8 cellular contexts compared by ENCODE assay signal in genomic region chr11:911031-911889, GRCh38. TPM values are rescaled to one million over a fixed set of nuclear protein-coding genes. Genes with fewer than 3 reads are reported as not detected.
DNase-seq lines count a peak whose midpoint lies in the region; ATAC-seq, FAIRE-seq and TF ChIP-seq lines count a peak whose summit lies in the region.

No MANE protein-coding gene starts in this region.

- WGBS in K562 (ENCODE audit: insufficient coverage, low coverage, missing lambda C conversion rate) = 2% methylated on average over 47 of the region's 68 CpGs

- peak overlapping the region; percentile 93 for H3K27ac ChIP-seq in K562 (ENCODE audit: extremely low read depth, low read depth, low read length)

- H3K4me1 ChIP-seq in K562 (replicated peaks in 1 of 2; ENCODE audit: control insufficient read depth in 2 of 2, insufficient read depth in 2 of 2, low read length in 2 of 2) = peaks cover 37 to 59% of the 10 kb centered on the region in 2 experiments

- no peaks in the 10 kb centered on the region for H3K9me1 ChIP-seq in K562 (ENCODE audit: control insufficient read depth, insufficient read depth, low read length)

- no peak for TF ChIP-seq RAD21 in K562 (CRISPR knock-in tag; conservative IDR thresholded peaks at IDR 0.05 in 1 of 2, IDR thresholded peaks at IDR 0.05 in 1 of 2)

- in situ Hi-C loops in K562 (cut with MboI) = no loop called here

- no peak for TF ChIP-seq EP300 in K562 (IDR thresholded peaks at IDR 0.05; ENCODE audit: low read length)

- H3K9ac ChIP-seq in K562 (ENCODE audit: insufficient read depth in 1 of 2, low read depth in 2 of 2, low read length in 2 of 2) = peak overlapping the region; percentile 81 to 91

- peak overlapping the region; percentile 75 for H3K4me2 ChIP-seq in K562 (ENCODE audit: insufficient read depth, low read length)

- peaks cover 15% of the 10 kb centered on the region; the same call in 1 of the 2 replicates for H4K20me1 ChIP-seq in K562 (replicated peaks; ENCODE audit: control insufficient read depth, insufficient read depth, low read length)

- H3K27me3 ChIP-seq in K562 (ENCODE audit: control insufficient read depth in 2 of 2, insufficient read depth in 2 of 2, low read length in 2 of 2) = no peaks in the 10 kb centered on the region

- TF ChIP-seq CTCF in K562 (IDR thresholded peaks at IDR 0.05 in 2 of 3, conservative IDR thresholded peaks at IDR 0.05 in 1 of 3; ENCODE audit: insufficient read depth in 2 of 3, low read depth in 1 of 3, low read length in 3 of 3) = no peak

- TSS peak; percentile 93 for BruUV-seq in K562 (replicated peaks; lab: Mats Ljungman, UMichigan)

- DNase-seq in activated gamma-delta T cell treated with Interleukin-2 at 50 U/mL for 16 hours = peak; percentile 24
- no peak for DNase-seq in activated gamma-delta T cell (lab: John Stamatoyannopoulos, UW)
- DNase-seq in K562 (ENCODE audit: extremely low read depth in 1 of 4, low spot score in 3 of 4) = peak; percentile 55 to 69 (median 62)
- peak; percentile 80 for DNase-seq in kidney tubule cell (ENCODE audit: low spot score)
- DNase-seq in stimulated activated CD4-positive, alpha-beta T cell treated with anti-CD3 and anti-CD28 coated beads, Interleukin-2, amount 100 ng/mL, for 24 hours = peak; percentile 54 to 55
- DNase-seq in mesenteric fat pad (ENCODE audit: low spot score) = no peak

- peak overlapping the region; percentile 86 for H2AFZ ChIP-seq in K562 (ENCODE audit: low read depth, low read length)

- intact Hi-C loops in K562 (cut with micrococcal nuclease) = loop anchor here (10.0 kb wide), 1 partner anchor 66 kb away; the partner anchor contains the start of genes POLR2L and TSPAN4

- POLR2A ChIA-PET in K562 (lab: Yijun Ruan, JAX) = interaction anchor here (0.5 to 1.1 kb wide), 4 partner anchors 11 to 861 kb away, joined by 3 to 5 read pairs (median 4); no protein-coding TSS in a partner anchor

- peak overlapping the region; percentile 100 for H3K4me3 ChIP-seq in K562

- peaks cover 30% of the 10 kb centered on the region; the same call in 2 of the 3 replicates for H3K36me3 ChIP-seq in K562 (ENCODE audit: control insufficient read depth, insufficient read depth, low read length)

- ATAC-seq in HG03097 (IDR thresholded peaks at IDR 0.05; ENCODE audit: low FRiP score, unreplicated experiment) (peak; percentile 22), K562 (peak; percentile 62)

- CTCF ChIA-PET in K562 (lab: Yijun Ruan, JAX; ENCODE audit: low intra/inter-chr PET ratio) = interaction anchor here (0.6 kb wide), 1 partner anchor 34 kb away, joined by 6 read pairs; no protein-coding TSS in a partner anchor

- H3K9me3 ChIP-seq in K562 (replicated peaks; ENCODE audit: control insufficient read depth, insufficient read depth, low read depth, low read length) = no peaks in the 10 kb centered on the region

- peaks cover 40% of the 10 kb centered on the region for H3K79me2 ChIP-seq in K562 (ENCODE audit: control insufficient read depth, insufficient read depth, low read length)

- TF ChIP-seq POLR2A in Raji (IDR thresholded peaks at IDR 0.05; ENCODE audit: insufficient read depth, low read depth, low read length) = peak; percentile 78
- TF ChIP-seq POLR2A in K562 (conservative IDR thresholded peaks at IDR 0.05) = peak; percentile 69

- FAIRE-seq in K562 (lab: Jason Lieb, UNC) = peak; percentile 69

TF ChIP-seq in K562, 482 proteins besides CTCF, POLR2A, EP300 and RAD21 (continues in another document):
- peak; percentile 54 to 98; a peak in 3 of 4 replicates for TF ChIP-seq NONO (IDR thresholded peaks at IDR 0.05; ENCODE audit: low read depth in 2 of 2, low read length in 1 of 2)
- TF ChIP-seq UBTF (IDR thresholded peaks at IDR 0.05; ENCODE audit: borderline replicate concordance in 1 of 2, low read depth in 2 of 2, low read length in 2 of 2) = 0 out of 4 replicates have a peak, but pooled peaks of 1 of the 2 experiments have one; percentile 14
- TF ChIP-seq HMGN3 (IDR thresholded peaks at IDR 0.05; ENCODE audit: borderline replicate concordance, extremely low read depth, insufficient read length, low read depth, low read length) = peak; percentile 58
- TF ChIP-seq ZBTB9 (CRISPR knock-in tag; IDR thresholded peaks at IDR 0.05) = peak; percentile 16; the same call in 1 of the 2 replicates
- peak; percentile 89 for TF ChIP-seq POLR2G (IDR thresholded peaks at IDR 0.05; ENCODE audit: low read depth, low read length)
- TF ChIP-seq SUPT5H (IDR thresholded peaks at IDR 0.05) = peak; percentile 25; the same call in 1 of the 2 replicates
- peak; percentile 62; the same call in 1 of the 2 replicates for TF ChIP-seq ZBTB1 (CRISPR knock-in tag; IDR thresholded peaks at IDR 0.05; ENCODE audit: borderline replicate concordance, low read depth)
- TF ChIP-seq TFAP4 (CRISPR knock-in tag; IDR thresholded peaks at IDR 0.05; ENCODE audit: borderline replicate concordance) = peak; percentile 75

RNA-seq across cellular contexts. Expression of gene CHID1, which starts 0.7 kb away (rescaled TPM):
- 131 and 294 TPM in 2 replicates for total RNA-seq in K562 (2011; cell fraction: chromatin; rRNA removed; ENCODE audit: low replicate concordance)
- total RNA-seq in K562 (2011; cell fraction: nucleolus; rRNA removed) = 219 and 240 TPM in 2 replicates
- 152 and 195 TPM in 2 replicates for total RNA-seq in K562 (2011; cell fraction: nucleoplasm; rRNA removed)
- total RNA-seq in K562 (2014; rRNA removed) (39.8 and 54.6 TPM in 2 replicates), K562 (2014; rRNA removed; fragmentation: Illumina TruSeq; extraction: Trizol) (14.2 and 22.4 TPM in 2 replicates), K562 (2015; rRNA removed; fragmentation: Illumina TruSeq; extraction: Trizol) (35.6 and 35.8 TPM in 2 replicates), K562 (2021) (108 and 114 TPM in 2 replicates), mesenteric fat pad (72.1 TPM)
- polyA plus RNA-seq in K562 (2011; rRNA removed) (46.0 and 56.3 TPM in 2 replicates), K562 (2014; fragmentation: Illumina TruSeq; extraction: Trizol) (67.7 and 81.6 TPM in 2 replicates), K562 (2014; fragmentation: Nextera tagmentation; extraction: Ambion mirVana) (10 to 100 TPM; 15.1 to 29.6 TPM), K562 (2014; rRNA removed) (57.8 and 70.5 TPM in 2 replicates)
- 80.3 and 118 TPM in 2 replicates for polyA plus RNA-seq in K562 (2011; cell fraction: cytosol; rRNA removed)
- 57.2 and 75.5 TPM in 2 replicates for polyA plus RNA-seq in K562 (2011; cell fraction: nucleus; rRNA removed)
- 82.8 and 102 TPM in 2 replicates for polyA plus RNA-seq in K562 (2012)
- polyA minus RNA-seq in K562 (2011; rRNA and poly(A)+ RNA removed) = 48.8 and 59.6 TPM in 2 replicates
- 54.2 and 58.6 TPM in 2 replicates for polyA minus RNA-seq in K562 (2011; cell fraction: cytosol; rRNA and poly(A)+ RNA removed)
- polyA minus RNA-seq in K562 (2011; cell fraction: nucleus; rRNA and poly(A)+ RNA removed) = 29.0 and 29.1 TPM in 2 replicates

RNA-seq across cellular contexts. Expression of gene AP2A2, which starts 14.4 kb away (rescaled TPM):
- 125 and 255 TPM in 2 replicates for total RNA-seq in K562 (2011; cell fraction: chromatin; rRNA removed; ENCODE audit: low replicate concordance)
- 84.6 and 90.9 TPM in 2 replicates for total RNA-seq in K562 (2011; cell fraction: nucleolus; rRNA removed)
- total RNA-seq in K562 (2011; cell fraction: nucleoplasm; rRNA removed) = 84.5 and 112 TPM in 2 replicates
- total RNA-seq in K562 (2014; rRNA removed) (8.1 and 11.0 TPM in 2 replicates), K562 (2014; rRNA removed; fragmentation: Illumina TruSeq; extraction: Trizol) (11.9 and 16.2 TPM in 2 replicates), K562 (2015; rRNA removed; fragmentation: Illumina TruSeq; extraction: Trizol) (19.8 and 22.8 TPM in 2 replicates), K562 (2021) (26.2 and 33.3 TPM in 2 replicates), mesenteric fat pad (120 TPM)
- polyA plus RNA-seq in K562 (2011; rRNA removed) (27.7 and 30.6 TPM in 2 replicates), K562 (2014; fragmentation: Illumina TruSeq; extraction: Trizol) (29.5 and 41.7 TPM in 2 replicates), K562 (2014; fragmentation: Nextera tagmentation; extraction: Ambion mirVana) (1 to 10 TPM in 1 of 2 experiments, under 1 TPM in 1; 0.69 to 1.3 TPM), K562 (2014; rRNA removed) (15.2 and 16.7 TPM in 2 replicates)
- polyA plus RNA-seq in K562 (2011; cell fraction: cytosol; rRNA removed) = 20.2 and 29.9 TPM in 2 replicates
- polyA plus RNA-seq in K562 (2011; cell fraction: nucleus; rRNA removed) = 82.5 and 86.1 TPM in 2 replicates
- 31.2 and 48.0 TPM in 2 replicates for polyA plus RNA-seq in K562 (2012)
- polyA minus RNA-seq in K562 (2011; rRNA and poly(A)+ RNA removed) = 21.8 and 29.8 TPM in 2 replicates
- polyA minus RNA-seq in K562 (2011; cell fraction: cytosol; rRNA and poly(A)+ RNA removed) = 76.6 and 78.5 TPM in 2 replicates
- 26.1 and 39.5 TPM in 2 replicates for polyA minus RNA-seq in K562 (2011; cell fraction: nucleus; rRNA and poly(A)+ RNA removed)

Comparison
In these comparisons a context has a peak if more than half of its experiments do, and no peak if none do; other contexts are left out.
1. DNase-seq: peak in activated gamma-delta T cell treated with Interleukin-2 at 50 U/mL for 16 hours (single experiment), K562 (4 of 4), kidney tubule cell (single experiment) and stimulated activated CD4-positive, alpha-beta T cell treated with anti-CD3 and anti-CD28 coated beads, Interleukin-2, amount 100 ng/mL, for 24 hours (2 of 2); none in activated gamma-delta T cell (single experiment) and mesenteric fat pad (single experiment).